In genomic region chr15:69210574-69210973, GRCh38 we compare ENCODE assay signal across 27 cellular contexts. TPM values are rescaled to one million over a fixed set of nuclear protein-coding genes. Genes with fewer than 3 reads are reported as not detected.
DNase-seq lines count a peak whose midpoint lies in the region; ATAC-seq, FAIRE-seq and TF ChIP-seq lines count a peak whose summit lies in the region.
"Had no signal": no experiment of that assay in that cellular context is flagged by ENCODE, and none has a peak within 500 bp of the region (broad histone marks: within the 10 kb centered on the region; RNA-seq: fewer than 3 reads in every experiment).

No MANE protein-coding gene starts in this region.

- POLR2A ChIA-PET in HepG2 (lab: Yijun Ruan, JAX) = no interaction called here

- H3K4me2 ChIP-seq in HepG2 (ENCODE audit: low read depth, low read length) = no peak overlapping the region

- no peak for TF ChIP-seq RAD21 in liver (IDR thresholded peaks at IDR 0.05)
- no peak for TF ChIP-seq RAD21 in HepG2 (CRISPR knock-in tag; IDR thresholded peaks at IDR 0.05)

- no peak overlapping the region for H3K27ac ChIP-seq in liver (ENCODE audit: low read depth in 1 of 2, low read length in 2 of 2)
- no peak overlapping the region for H3K27ac ChIP-seq in HepG2 (ENCODE audit: extremely low read length, insufficient read depth, low read length)
- H3K27ac ChIP-seq: 22Rv1, BLaER1 had no signal

- H4K20me1 ChIP-seq in HepG2 (ENCODE audit: insufficient read depth, low read length) = no peaks in the 10 kb centered on the region

- TF ChIP-seq POLR2A in HepG2 (IDR thresholded peaks at IDR 0.05; ENCODE audit: insufficient read depth in 1 of 2, low read depth in 2 of 2, low read length in 2 of 2) = no peak

- intact Hi-C loops in HepG2 (cut with micrococcal nuclease; ENCODE audit: unreplicated experiment) = no loop called here
- intact Hi-C loops in left colon (cut with DNase I, micrococcal nuclease) = no loop called here
- intact Hi-C loops in mucosa of descending colon (cut with DNase I, micrococcal nuclease) = no loop called here

- FAIRE-seq in HepG2 (lab: Jason Lieb, UNC) (no peak), urothelium cell line (lab: Jason Lieb, UNC) (peak; percentile 35)
- FAIRE-seq: GM12878, GM12892, GM18507 had no signal

- H3K9me3 ChIP-seq in liver (ENCODE audit: control insufficient read depth in 4 of 4, low read length in 3 of 4) (no peaks in the 10 kb centered on the region), HepG2 (ENCODE audit: low read length) (no peaks in the 10 kb centered on the region), mucosa of descending colon (no peaks in the 10 kb centered on the region)
- H3K9me3 ChIP-seq: BE2C, BLaER1 had no signal

- TF ChIP-seq CTCF in liver (IDR thresholded peaks at IDR 0.05; ENCODE audit: low read depth, low read length, missing input control) = no peak
- TF ChIP-seq CTCF in HepG2 (CRISPR knock-in tag; IDR thresholded peaks at IDR 0.05) = no peak
- no peak for TF ChIP-seq CTCF in mucosa of descending colon (IDR thresholded peaks at IDR 0.05)

- H3K27me3 ChIP-seq in liver (ENCODE audit: control insufficient read depth in 4 of 4, insufficient read depth in 4 of 4, low read length in 3 of 4) (no peaks in the 10 kb centered on the region), HepG2 (ENCODE audit: control insufficient read depth in 1 of 2, insufficient read depth in 2 of 2, low read length in 2 of 2) (no peaks in the 10 kb centered on the region)
- H3K27me3 ChIP-seq: BE2C, BLaER1 had no signal

- ATAC-seq in HepG2 (no peak), left colon (peak; percentile 94), mucosa of descending colon (peak; percentile 92)

- H2AFZ ChIP-seq in HepG2 (ENCODE audit: low read length) = no peak overlapping the region

- DNase-seq in HepG2 (ENCODE audit: low spot score) = no peak
- no peak for DNase-seq in left colon
- DNase-seq in mucosa of descending colon = no peak
- DNase-seq in urothelium cell line (ENCODE audit: low spot score) = no peak
- no peak for DNase-seq in NCI-H1092 (lab: John Stamatoyannopoulos, UW)
- DNase-seq in RKO (ENCODE audit: low spot score) = no peak
- no peak for DNase-seq in activated effector memory CD4-positive, alpha-beta T cell treated with anti-CD3 and anti-CD28 coated beads, Interleukin-2, amount 50 U/mL, for 16 hours
- DNase-seq: ACHN; BE2C; C1 segment of cervical spinal cord; CD4-positive, alpha-beta memory T cell; CD4-positive, CD25-positive, alpha-beta regulatory T cell; CD8-positive, alpha-beta memory T cell; COR-L47; DMS 273 treated with DMSO at 0.1 percent for 48 hours; DMS153; DMS53; DMS79; DND-41; EL; GDM1 had no signal

- TF ChIP-seq EP300 in HepG2 (IDR thresholded peaks at IDR 0.05; ENCODE audit: low read depth in 2 of 2, low read length in 2 of 2) (no peak), HepG2 (CRISPR knock-in tag; IDR thresholded peaks at IDR 0.05; ENCODE audit: borderline replicate concordance) (no peak)

- in situ Hi-C loops in HepG2 (cut with HindIII; ENCODE audit: extremely low pct_ligation_motif_present, low pct_unique_long_range_greater_than_20kb) = no loop called here

- H3K9ac ChIP-seq in liver (ENCODE audit: low read depth in 1 of 2, low read length in 2 of 2) (no peak overlapping the region), HepG2 (ENCODE audit: insufficient read depth, low read depth, low read length) (no peak overlapping the region)
- H3K9ac ChIP-seq: BLaER1 had no signal

- H3K4me1 ChIP-seq in liver (ENCODE audit: control insufficient read depth in 4 of 4, insufficient read depth in 4 of 4, low read length in 3 of 4) = peaks cover 1 to 19% (median 4%) of the 10 kb centered on the region in 4 donors
- no peaks in the 10 kb centered on the region for H3K4me1 ChIP-seq in HepG2 (ENCODE audit: insufficient read depth, low read length)
- H3K4me1 ChIP-seq in mucosa of descending colon (ENCODE audit: low read depth) = no peaks in the 10 kb centered on the region
- H3K4me1 ChIP-seq: BE2C had no signal

- BruUV-seq in HepG2 (replicated peaks; lab: Mats Ljungman, UMichigan) = no TSS peak

- no peaks in the 10 kb centered on the region for H3K79me2 ChIP-seq in HepG2 (ENCODE audit: insufficient read depth, low read length)

- CTCF ChIA-PET in HepG2 (lab: Yijun Ruan, JAX; ENCODE audit: low intra/inter-chr PET ratio, low total read pairs) = no interaction called here

- H3K36me3 ChIP-seq in liver (ENCODE audit: control insufficient read depth in 4 of 4, insufficient read depth in 3 of 4, low read depth in 1 of 4, low read length in 3 of 4) = no peaks in the 10 kb centered on the region
- H3K36me3 ChIP-seq in HepG2 (replicated peaks in 1 of 2; ENCODE audit: control insufficient read depth in 1 of 2, insufficient read depth in 2 of 2, low read length in 2 of 2) = no peaks in the 10 kb centered on the region
- H3K36me3 ChIP-seq in mucosa of descending colon (ENCODE audit: low read depth) = no peaks in the 10 kb centered on the region
- H3K36me3 ChIP-seq: BE2C, BLaER1 had no signal

- H3K4me3 ChIP-seq in liver (ENCODE audit: low read depth in 1 of 3, low read length in 3 of 3) (no peak overlapping the region), HepG2 (replicated peaks in 1 of 3; ENCODE audit: insufficient read depth in 1 of 3, low read depth in 2 of 3, low read length in 3 of 3) (no peak overlapping the region), mucosa of descending colon (no peak overlapping the region)
- H3K4me3 ChIP-seq: BLaER1, GM12878 had no signal

TF ChIP-seq in HepG2, 621 proteins besides CTCF, POLR2A, EP300 and RAD21 (continues in another document):
- TF ChIP-seq ZMAT5 (CRISPR knock-in tag; IDR thresholded peaks at IDR 0.05; ENCODE audit: borderline replicate concordance, low read depth) = no peak
- TF ChIP-seq ZFYVE20 (CRISPR knock-in tag; IDR thresholded peaks at IDR 0.05; ENCODE audit: borderline replicate concordance, low read depth) = no peak

RNA-seq across cellular contexts. Expression of gene GLCE, which starts 50.1 kb away (rescaled TPM):
- total RNA-seq in liver = 10 to 100 TPM; 17.5 to 26.3 TPM
- polyA plus RNA-seq in liver = 1 to 10 TPM; 6.8 to 9.9 TPM
- total RNA-seq in HepG2 (2016; rRNA removed; fragmentation: Illumina TruSeq; extraction: Trizol) = 11.0 and 12.9 TPM in 2 replicates
- total RNA-seq in HepG2 (2016; cell fraction: cytosol; rRNA removed; fragmentation: Illumina TruSeq; extraction: Trizol; ENCODE audit: low read depth) = 7.1 and 9.3 TPM in 2 replicates
- total RNA-seq in HepG2 (2016; cell fraction: insoluble cytoplasmic fraction; rRNA removed; fragmentation: Illumina TruSeq; extraction: Trizol) = 10.3 and 12.5 TPM in 2 replicates
- total RNA-seq in HepG2 (2016; cell fraction: membrane; rRNA removed; fragmentation: Illumina TruSeq; extraction: Trizol) = 8.0 and 10.0 TPM in 2 replicates
- 14.9 and 15.9 TPM in 2 replicates for total RNA-seq in HepG2 (2016; cell fraction: nucleus; rRNA removed; fragmentation: Illumina TruSeq; extraction: Trizol)
- 21.4 and 23.4 TPM in 2 replicates for polyA plus RNA-seq in HepG2 (2011; rRNA removed)
- polyA plus RNA-seq in HepG2 (2011; cell fraction: cytosol; rRNA removed) = 10.4 and 19.7 TPM in 2 replicates
- polyA plus RNA-seq in HepG2 (2011; cell fraction: nucleus; rRNA removed) = 10.7 and 13.6 TPM in 2 replicates
- polyA plus RNA-seq in HepG2 (2012) = 13.7 TPM in 2 replicates
- 3.3 and 5.1 TPM in 2 replicates for polyA plus RNA-seq in HepG2 (2016; cell fraction: cytosol; fragmentation: Illumina TruSeq; extraction: Trizol; ENCODE audit: low read depth)
- polyA plus RNA-seq in HepG2 (2016; cell fraction: insoluble cytoplasmic fraction; fragmentation: Illumina TruSeq; extraction: Trizol; ENCODE audit: low read depth) = 9.0 and 10.0 TPM in 2 replicates
- polyA plus RNA-seq in HepG2 (2016; cell fraction: membrane; fragmentation: Illumina TruSeq; extraction: Trizol; ENCODE audit: low read depth) = 3.6 and 6.6 TPM in 2 replicates
- 14.1 and 14.8 TPM in 2 replicates for polyA plus RNA-seq in HepG2 (2016; cell fraction: nucleus; fragmentation: Illumina TruSeq; extraction: Trizol; ENCODE audit: insufficient read depth, low read depth)
- polyA minus RNA-seq in HepG2 (2011; rRNA and poly(A)+ RNA removed; ENCODE audit: low replicate concordance) = 10.1 and 13.0 TPM in 2 replicates
- 25.0 and 28.1 TPM in 2 replicates for polyA minus RNA-seq in HepG2 (2011; cell fraction: cytosol; rRNA and poly(A)+ RNA removed)
- 38.9 and 47.0 TPM in 2 replicates for polyA minus RNA-seq in HepG2 (2011; cell fraction: nucleus; rRNA and poly(A)+ RNA removed)
- 10 to 100 TPM; 34.0 to 37.7 TPM for total RNA-seq in left colon
- 10 to 100 TPM; 17.7 to 36.4 (median 32.3) TPM for total RNA-seq in mucosa of descending colon
